ENCODE assay signal across 21 cellular contexts in the genomic region with DNA sequence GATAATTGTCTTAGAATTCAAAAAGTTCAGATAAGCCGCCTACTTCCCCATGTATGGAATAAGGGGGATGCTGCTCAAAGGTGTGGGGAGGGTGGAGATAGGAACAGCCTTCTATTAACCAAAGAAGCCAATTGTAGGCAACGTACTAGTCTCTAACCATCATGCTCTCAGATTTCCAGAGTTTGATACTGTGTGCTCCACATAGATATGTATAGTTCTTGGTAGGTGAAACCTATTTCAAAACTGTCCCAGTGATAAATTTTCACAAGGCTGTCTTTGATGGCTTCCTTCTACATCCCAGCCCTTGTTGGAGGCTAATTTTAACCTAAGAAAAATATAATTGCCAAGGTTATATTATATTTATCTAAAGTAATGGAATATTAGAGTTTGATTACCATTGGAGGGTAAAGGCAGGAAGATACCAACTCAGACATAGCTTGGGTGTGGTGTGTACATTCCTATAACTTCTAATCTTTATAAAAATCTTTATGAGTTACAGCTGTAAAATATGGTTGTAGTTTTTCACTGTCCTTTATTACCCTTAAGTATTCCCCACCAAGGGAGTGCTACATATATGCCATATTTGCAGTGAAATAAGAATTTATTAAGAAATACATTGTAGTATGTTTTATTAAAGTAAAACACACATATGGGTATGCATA.
DNase-seq lines count a peak whose midpoint lies in the region; ATAC-seq and TF ChIP-seq lines count a peak whose summit lies in the region.
"Had no signal": no experiment of that assay in that cellular context is flagged by ENCODE, and none has a peak within 500 bp of the region (broad histone marks: within the 10 kb centered on the region; RNA-seq: fewer than 3 reads in every experiment).

No MANE protein-coding gene starts in this region.

- intact Hi-C loops in colonic mucosa (cut with DNase I) (no loop called here), lower lobe of right lung (cut with DNase I) (no loop called here)

- no peak overlapping the region for H3K9ac ChIP-seq in colonic mucosa (ENCODE audit: low read depth in 2 of 2, low read length in 2 of 2)
- no peak overlapping the region for H3K9ac ChIP-seq in mucosa of rectum (ENCODE audit: low read depth in 1 of 2, low read length in 2 of 2)

- DNase-seq in LoVo (ENCODE audit: low spot score) (peak; percentile 24), colonic mucosa (no peak), anterior cingulate cortex (lab: John Stamatoyannopoulos, UW) (no peak), putamen (ENCODE audit: low spot score) (no peak), NCI-H2227 treated with DMSO at 0.1 percent for 48 hours (lab: John Stamatoyannopoulos, UW) (no peak), lower lobe of right lung (no peak)
- DNase-seq: ACHN; BE2C; C1 segment of cervical spinal cord; CD4-positive, CD25-positive, alpha-beta regulatory T cell; CD8-positive, alpha-beta memory T cell; COR-L47; DMS 273 treated with DMSO at 0.1 percent for 48 hours; DMS53; DND-41; EL; H9; IMR-90 had no signal

- no peak for ATAC-seq in lower lobe of right lung
- ATAC-seq: GM12878 had no signal

- no peak for TF ChIP-seq CTCF in colonic mucosa (IDR thresholded peaks at IDR 0.05)
- TF ChIP-seq CTCF in lower lobe of right lung (IDR thresholded peaks at IDR 0.05), result no peak

- peak overlapping the region; percentile 56 for H3K27ac ChIP-seq in colonic mucosa
- peak overlapping the region; percentile 52 to 58 for H3K27ac ChIP-seq in mucosa of rectum (ENCODE audit: low read depth in 2 of 2, low read length in 2 of 2)
- no peak overlapping the region for H3K27ac ChIP-seq in lower lobe of right lung
- H3K27ac ChIP-seq: HL-60 had no signal

- H3K4me1 ChIP-seq in colonic mucosa (no peaks in the 10 kb centered on the region), mucosa of rectum (ENCODE audit: control insufficient read depth in 2 of 2, insufficient read depth in 2 of 2, low read length in 2 of 2) (peaks cover 0 to 28% of the 10 kb centered on the region in 2 donors), lower lobe of right lung (no peaks in the 10 kb centered on the region)
- H3K4me1 ChIP-seq: BE2C had no signal

- H3K36me3 ChIP-seq in colonic mucosa (no peaks in the 10 kb centered on the region), mucosa of rectum (ENCODE audit: control insufficient read depth in 2 of 2, insufficient read depth in 2 of 2, low read length in 2 of 2) (no peaks in the 10 kb centered on the region), lower lobe of right lung (no peaks in the 10 kb centered on the region)
- H3K36me3 ChIP-seq: BE2C had no signal

- H3K27me3 ChIP-seq in colonic mucosa, result no peaks in the 10 kb centered on the region
- no peaks in the 10 kb centered on the region for H3K27me3 ChIP-seq in mucosa of rectum (ENCODE audit: control insufficient read depth in 2 of 2, insufficient read depth in 2 of 2, low read length in 2 of 2)
- H3K27me3 ChIP-seq in lower lobe of right lung (ENCODE audit: low read depth), result no peaks in the 10 kb centered on the region
- H3K27me3 ChIP-seq: BE2C had no signal

- H3K9me3 ChIP-seq in colonic mucosa (no peaks in the 10 kb centered on the region), mucosa of rectum (ENCODE audit: control insufficient read depth in 2 of 2, low read length in 2 of 2) (no peaks in the 10 kb centered on the region), lower lobe of right lung (no peaks in the 10 kb centered on the region)
- H3K9me3 ChIP-seq: BE2C had no signal

- H3K4me3 ChIP-seq in colonic mucosa (no peak overlapping the region), mucosa of rectum (ENCODE audit: low read length in 2 of 2) (peak overlapping the region in 1 of 2 donors; percentile 41), lower lobe of right lung (no peak overlapping the region)
- H3K4me3 ChIP-seq: GM12878 had no signal
